Comparison of ENCODE assay signal across 16 cellular contexts in genomic region chr14:101233016-101233355, GRCh38.
DNase-seq lines count a peak whose midpoint lies in the region; ATAC-seq, FAIRE-seq and TF ChIP-seq lines count a peak whose summit lies in the region.
"Had no signal": no experiment of that assay in that cellular context is flagged by ENCODE, and none has a peak within 500 bp of the region (broad histone marks: within the 10 kb centered on the region; RNA-seq: fewer than 3 reads in every experiment).

No MANE protein-coding gene starts in this region.

- no peak for TF ChIP-seq EP300 in H1 (IDR thresholded peaks at IDR 0.05; ENCODE audit: borderline replicate concordance in 1 of 2, low read depth in 2 of 2, low read length in 2 of 2)
- TF ChIP-seq EP300 in suprapubic skin (IDR thresholded peaks at IDR 0.05), result no peak

- DNase-seq in H9 (peak; percentile 32), H1 (ENCODE audit: low read depth in 1 of 2, low spot score in 2 of 2) (no peak), mesothelial cell of epicardium (ENCODE audit: low spot score in 2 of 2, unreplicated experiment in 2 of 2) (peak in 1 of 2 experiments; percentile 44), suprapubic skin (ENCODE audit: low spot score in 2 of 2) (peak; percentile 32 to 70), NCI-H2171 (lab: John Stamatoyannopoulos, UW) (no peak)
- DNase-seq: GOT3, HFFc6, NCI-H1930, NCI-H446, NCI-H69, SHP77 treated with DMSO at 0.1 percent for 48 hours had no signal

- no peak overlapping the region for H3K9ac ChIP-seq in H9 (ENCODE audit: extremely low read depth, insufficient read length, low read length)
- H3K9ac ChIP-seq in H1 (replicated peaks in 1 of 4; ENCODE audit: extremely low read depth in 1 of 4, low read depth in 3 of 4, low read length in 3 of 4), result no peak overlapping the region

- no peak overlapping the region for H4K8ac ChIP-seq in H9 (replicated peaks; ENCODE audit: insufficient read length, low read depth, low read length)
- no peak overlapping the region for H4K8ac ChIP-seq in H1 (ENCODE audit: extremely low read depth, insufficient read depth, low read length)

- H3K9me3 Mint-ChIP-seq in H9, result no peaks in the 10 kb centered on the region; a peak in 1 of 5 replicates
- H3K9me3 Mint-ChIP-seq in mesothelial cell of epicardium, result no peaks in the 10 kb centered on the region
- H3K9me3 Mint-ChIP-seq: CD8-positive, alpha-beta T cell; HFFc6 had no signal

- H2AFZ ChIP-seq in H9 (ENCODE audit: low read length) (no peak overlapping the region), H1 (ENCODE audit: low read length) (0 out of 2 replicates have a peak overlapping the region, but pooled peaks have one; percentile 52)

- H3K4me3 ChIP-seq in H1 (ENCODE audit: extremely low read depth in 1 of 4, insufficient read depth in 2 of 4, low read depth in 3 of 4, low read length in 4 of 4) (no peak overlapping the region), suprapubic skin (no peak overlapping the region)

- H4K5ac ChIP-seq in H9 (ENCODE audit: insufficient read length, low read depth, low read length) (no peak overlapping the region), H1 (ENCODE audit: insufficient read length, low read depth, low read length) (no peak overlapping the region)

- no peak overlapping the region for H4K91ac ChIP-seq in H9 (ENCODE audit: insufficient read length, low read depth, low read length)
- H4K91ac ChIP-seq in H1 (replicated peaks; ENCODE audit: insufficient read length, low read length), result no peak overlapping the region

- H3K79me1 ChIP-seq in H9 (ENCODE audit: insufficient read depth, low read depth, low read length, poor library complexity, severe bottlenecking), result no peaks in the 10 kb centered on the region
- H3K79me1 ChIP-seq in H1 (ENCODE audit: low read depth, low read length), result no peaks in the 10 kb centered on the region

- peaks cover 7 to 35% of the 10 kb centered on the region in 2 experiments for H3K4me1 Mint-ChIP-seq in H9
- H3K4me1 Mint-ChIP-seq in mesothelial cell of epicardium, result peaks cover 26% of the 10 kb centered on the region
- H3K4me1 Mint-ChIP-seq: B cell had no signal

- TF ChIP-seq CTCF in H9 (conservative IDR thresholded peaks at IDR 0.05) (no peak), H1 (IDR thresholded peaks at IDR 0.05; ENCODE audit: control extremely low read depth in 1 of 3, insufficient read depth in 1 of 3, low read depth in 1 of 3, low read length in 3 of 3) (no peak), mesothelial cell of epicardium (IDR thresholded peaks at IDR 0.05; ENCODE audit: unreplicated experiment) (no peak), suprapubic skin (IDR thresholded peaks at IDR 0.05) (no peak)

- H3K23ac ChIP-seq in H9 (ENCODE audit: insufficient read length, low read depth, low read length) (no peak overlapping the region), H1 (ENCODE audit: insufficient read length) (no peak overlapping the region)

- H3K27me3 ChIP-seq in H9 (ENCODE audit: insufficient read depth, low read length), result no peaks in the 10 kb centered on the region
- H3K27me3 ChIP-seq in H1 (replicated peaks in 1 of 4; ENCODE audit: control insufficient read depth in 3 of 4, extremely low read depth in 1 of 4, insufficient read depth in 3 of 4, low read length in 3 of 4), result no peaks in the 10 kb centered on the region; a peak in 1 of 7 replicates
- peaks cover 11% of the 10 kb centered on the region for H3K27me3 ChIP-seq in suprapubic skin

- H3T11ph ChIP-seq in H9 (ENCODE audit: low read length), result no peak overlapping the region

- H3K9me3 ChIP-seq in H9 (ENCODE audit: control insufficient read depth, low read depth, low read length) (no peaks in the 10 kb centered on the region), H1 (ENCODE audit: insufficient read depth in 2 of 2, low read depth in 1 of 2, low read length in 1 of 2) (no peaks in the 10 kb centered on the region), suprapubic skin (no peaks in the 10 kb centered on the region)

- no peak overlapping the region for H3K14ac ChIP-seq in H9 (ENCODE audit: insufficient read depth, low read length)
- H3K14ac ChIP-seq in H1 (ENCODE audit: insufficient read length), result no peak overlapping the region

- no peak for TF ChIP-seq RAD21 in H1 (IDR thresholded peaks at IDR 0.05 in 1 of 2, conservative IDR thresholded peaks at IDR 0.05 in 1 of 2; ENCODE audit: low read depth in 2 of 2, low read length in 2 of 2)

- FAIRE-seq in H1 (lab: Jason Lieb, UNC), result no peak

- CTCF ChIA-PET in H1 (lab: Charles Lee; ENCODE audit: partially characterized antibody), result interaction anchor here (1.0 to 4.7 kb wide), 6 partner anchors 15 to 327 kb away, joined by 3 to 18 read pairs (median 4); no protein-coding TSS in a partner anchor

- peaks cover 4% of the 10 kb centered on the region for H3K27me3 Mint-ChIP-seq in H9 (ENCODE audit: low read depth)
- peaks cover 4% of the 10 kb centered on the region for H3K27me3 Mint-ChIP-seq in mesothelial cell of epicardium (ENCODE audit: low read depth)

- H3K36me3 Mint-ChIP-seq in H9 (ENCODE audit: insufficient read depth in 1 of 3, low read depth in 3 of 3) (no peaks in the 10 kb centered on the region; a peak in 1 of 7 replicates), mesothelial cell of epicardium (no peaks in the 10 kb centered on the region)
- H3K36me3 Mint-ChIP-seq: CD8-positive, alpha-beta T cell had no signal

- no peak for ATAC-seq in GM21526 (IDR thresholded peaks at IDR 0.05; ENCODE audit: low FRiP score, unreplicated experiment)
- ATAC-seq in GM18517 (IDR thresholded peaks at IDR 0.05; ENCODE audit: unreplicated experiment), result no peak
- ATAC-seq: CD8-positive, alpha-beta T cell had no signal

- H3K79me2 ChIP-seq in H9 (ENCODE audit: insufficient read depth, low read length), result no peaks in the 10 kb centered on the region
- H3K79me2 ChIP-seq in H1 (ENCODE audit: control insufficient read depth in 1 of 2, insufficient read depth in 2 of 2, low read length in 2 of 2), result no peaks in the 10 kb centered on the region

- no peak overlapping the region for H2AK5ac ChIP-seq in H9 (ENCODE audit: insufficient read length, low read length)
- no peak overlapping the region for H2AK5ac ChIP-seq in H1 (ENCODE audit: low read depth, low read length)

- H3K4me1 ChIP-seq in H9 (ENCODE audit: insufficient read depth, low read length) (no peaks in the 10 kb centered on the region), H1 (replicated peaks in 1 of 4; ENCODE audit: control insufficient read depth in 3 of 4, insufficient read depth in 4 of 4, low read length in 3 of 4) (peaks cover 0 to 6% (median 0%) of the 10 kb centered on the region in 4 experiments; a peak in 3 of 7 replicates), suprapubic skin (no peaks in the 10 kb centered on the region)

- no peaks in the 10 kb centered on the region for H3K36me3 ChIP-seq in H1 (ENCODE audit: control insufficient read depth in 2 of 4, insufficient read depth in 4 of 4, low read length in 3 of 4)
- H3K36me3 ChIP-seq in suprapubic skin, result no peaks in the 10 kb centered on the region

- peak overlapping the region in 1 of 3 experiments; percentile 15; a peak in 1 of 7 replicates for H3K27ac Mint-ChIP-seq in H9
- H3K27ac Mint-ChIP-seq in mesothelial cell of epicardium, result peak overlapping the region; percentile 34
- H3K27ac Mint-ChIP-seq: B cell; CD8-positive, alpha-beta T cell; HFFc6 had no signal

- H3K4me3 Mint-ChIP-seq in H9 (no peak overlapping the region), mesothelial cell of epicardium (no peak overlapping the region)
- H3K4me3 Mint-ChIP-seq: B cell; CD8-positive, alpha-beta T cell; HFFc6 had no signal

- TF ChIP-seq POLR2A in H1 (IDR thresholded peaks at IDR 0.05; ENCODE audit: control extremely low read depth in 1 of 2, low read depth in 2 of 2, low read length in 2 of 2), result no peak
- TF ChIP-seq POLR2A in suprapubic skin (IDR thresholded peaks at IDR 0.05), result no peak

- H4K20me1 ChIP-seq in H9 (ENCODE audit: control insufficient read depth, insufficient read depth, insufficient read length), result no peaks in the 10 kb centered on the region
- peaks cover 0 to 3% of the 10 kb centered on the region in 2 experiments for H4K20me1 ChIP-seq in H1 (replicated peaks in 1 of 2; ENCODE audit: control insufficient read depth in 1 of 2, insufficient read depth in 2 of 2, low read length in 2 of 2)

- WGBS in H9 (ENCODE audit: extremely low coverage, insufficient read length, low lambda C conversion rate), result no CpG with 5 or more reads among the region's 15 CpGs
- 87% methylated on average over 10 of the region's 15 CpGs; no CpG with 5 or more reads in 1 of the 2 experiments for WGBS in H1 (ENCODE audit: extremely low coverage in 1 of 2, insufficient coverage in 1 of 2, insufficient read length in 1 of 2, insufficient replicate concordance in 2 of 2, low coverage in 1 of 2, low lambda C conversion rate in 2 of 2, missing lambda C conversion rate in 1 of 2), 2 experiments
- 44% methylated on average over 9 of the region's 15 CpGs for WGBS in suprapubic skin

- H3K27ac ChIP-seq in H9 (ENCODE audit: insufficient read length, low read depth, low read length) (no peak overlapping the region), H1 (ENCODE audit: low read depth, low read length) (no peak overlapping the region), suprapubic skin (no peak overlapping the region)
- H3K27ac ChIP-seq: HL-60 had no signal

- no peak overlapping the region for H2BK5ac ChIP-seq in H9 (ENCODE audit: insufficient read length, low read length)
- no peak overlapping the region for H2BK5ac ChIP-seq in H1 (ENCODE audit: low read depth, low read length)

- no peak overlapping the region for H2BK120ac ChIP-seq in H9 (ENCODE audit: low read depth, low read length, poor library complexity, severe bottlenecking)
- no peak overlapping the region for H2BK120ac ChIP-seq in H1 (replicated peaks; ENCODE audit: low read depth, low read length)

- H2BK20ac ChIP-seq in H9 (ENCODE audit: low read depth, low read length, poor library complexity, severe bottlenecking), result no peak overlapping the region
- no peak overlapping the region for H2BK20ac ChIP-seq in H1 (ENCODE audit: low read length)

- H3K18ac ChIP-seq in H9 (ENCODE audit: insufficient read length, low read depth, low read length) (no peak overlapping the region), H1 (ENCODE audit: extremely low read depth, low read length) (no peak overlapping the region; the same call in 1 of the 2 replicates)

- H3K4ac ChIP-seq in H9 (ENCODE audit: low read depth, low read length) (no peak overlapping the region), H1 (replicated peaks; ENCODE audit: insufficient read length, low read depth, low read length) (no peak overlapping the region)

- no peak overlapping the region for H3K56ac ChIP-seq in H9 (ENCODE audit: insufficient read length, low read depth, low read length)
- H3K56ac ChIP-seq in H1 (replicated peaks; ENCODE audit: insufficient read length, low read depth, low read length), result no peak overlapping the region

- no peak overlapping the region for H3K4me2 ChIP-seq in H9 (ENCODE audit: insufficient read depth, insufficient read length, low read length)
- no peak overlapping the region for H3K4me2 ChIP-seq in H1 (ENCODE audit: insufficient read depth in 1 of 2, low read depth in 2 of 2, low read length in 2 of 2)

- H2BK12ac ChIP-seq in H9 (ENCODE audit: insufficient read length, low read depth, low read length), result no peak overlapping the region
- no peak overlapping the region for H2BK12ac ChIP-seq in H1 (ENCODE audit: low read depth, low read length)

- H3K23me2 ChIP-seq in H9 (ENCODE audit: insufficient read length, low read depth, low read length, poor library complexity, severe bottlenecking) (no peaks in the 10 kb centered on the region), H1 (ENCODE audit: low read depth, low read length) (no peaks in the 10 kb centered on the region)

- H2BK15ac ChIP-seq in H9 (ENCODE audit: low read depth, low read length), result no peak overlapping the region
- no peak overlapping the region for H2BK15ac ChIP-seq in H1 (ENCODE audit: low read length)

- POLR2A ChIA-PET in H1 (lab: Charles Lee; ENCODE audit: partially characterized antibody), result no interaction called here

Comparison
In these comparisons a context has a peak if more than half of its experiments do, and no peak if none do; other contexts are left out.
1. DNase-seq: peak in H9 (single experiment) and suprapubic skin (2 of 2); none in H1 (0 of 2) and NCI-H2171 (single experiment).